In genomic region chr6:93424303-93425064, GRCh38 we compare ENCODE assay signal across 10 cellular contexts. TPM values are rescaled to one million over a fixed set of nuclear protein-coding genes. Genes with fewer than 3 reads are reported as not detected.
DNase-seq lines count a peak whose midpoint lies in the region; ATAC-seq, FAIRE-seq and TF ChIP-seq lines count a peak whose summit lies in the region.
"Had no signal": no experiment of that assay in that cellular context is flagged by ENCODE, and none has a peak within 500 bp of the region (broad histone marks: within the 10 kb centered on the region; RNA-seq: fewer than 3 reads in every experiment).

No MANE protein-coding gene starts in this region.

- H3K36me3 ChIP-seq in heart right ventricle: no peaks in the 10 kb centered on the region
- H3K36me3 ChIP-seq in right atrium auricular region: no peaks in the 10 kb centered on the region
- no peaks in the 10 kb centered on the region for H3K36me3 ChIP-seq in SK-N-SH (replicated peaks in 1 of 2; ENCODE audit: control insufficient read depth in 1 of 2, insufficient read depth in 2 of 2, low read length in 1 of 2)
- no peaks in the 10 kb centered on the region for H3K36me3 ChIP-seq in gastroesophageal sphincter
- no peaks in the 10 kb centered on the region for H3K36me3 ChIP-seq in upper lobe of right lung

- POLR2A ChIA-PET in SK-N-SH (lab: Yijun Ruan, JAX): no interaction called here

- H4K20me1 ChIP-seq in SK-N-SH (ENCODE audit: insufficient read depth): no peaks in the 10 kb centered on the region

- no peak overlapping the region for H3K9ac ChIP-seq in SK-N-SH

- WGBS in heart right ventricle, 2 donors: 35 to 63% methylated on average over 2 of the region's 2 CpGs
- 6% methylated on average over 2 of the region's 2 CpGs for WGBS in SK-N-SH (ENCODE audit: low lambda C conversion rate)
- 69 to 75% methylated on average over 2 of the region's 2 CpGs for WGBS in gastroesophageal sphincter (ENCODE audit: low coverage in 1 of 2), 2 donors

- H3K9me2 ChIP-seq in SK-N-SH: no peaks in the 10 kb centered on the region

- DNase-seq in heart right ventricle (no peak), right atrium auricular region (ENCODE audit: low spot score) (no peak), SK-N-SH (no peak), upper lobe of right lung (no peak), occipital lobe (lab: John Stamatoyannopoulos, UW) (no peak), HTR-8/SVneo (ENCODE audit: insufficient read length, low spot score) (no peak)
- DNase-seq: T-cell had no signal

- H3K27me3 ChIP-seq in heart right ventricle: peaks cover 0 to 37% (median 32%) of the 10 kb centered on the region in 7 donors
- H3K27me3 ChIP-seq in right atrium auricular region: no peaks in the 10 kb centered on the region
- H3K27me3 ChIP-seq in SK-N-SH (ENCODE audit: insufficient read depth): 0 out of 2 replicates have a peak, but pooled peaks cover 18% of the 10 kb centered on the region
- H3K27me3 ChIP-seq in gastroesophageal sphincter: no peaks in the 10 kb centered on the region
- H3K27me3 ChIP-seq in upper lobe of right lung: peaks cover 37% of the 10 kb centered on the region

- no peak overlapping the region for H3K4me2 ChIP-seq in SK-N-SH

- TF ChIP-seq CTCF in heart right ventricle (IDR thresholded peaks at IDR 0.05) (peak in 7 of 9 donors; percentile 43 to 68 (median 58)), right atrium auricular region (IDR thresholded peaks at IDR 0.05) (peak in 1 of 2 donors; percentile 62), SK-N-SH (IDR thresholded peaks at IDR 0.05) (peak; percentile 74), gastroesophageal sphincter (IDR thresholded peaks at IDR 0.05) (peak in 3 of 4 experiments; percentile 29 to 42 (median 30)), upper lobe of right lung (IDR thresholded peaks at IDR 0.05) (peak; percentile 51)

- H3K9me3 ChIP-seq in heart right ventricle (no peaks in the 10 kb centered on the region), right atrium auricular region (no peaks in the 10 kb centered on the region), SK-N-SH (no peaks in the 10 kb centered on the region), gastroesophageal sphincter (no peaks in the 10 kb centered on the region), upper lobe of right lung (no peaks in the 10 kb centered on the region)

- CTCF ChIA-PET in SK-N-SH (lab: Yijun Ruan, JAX): interaction anchor here (0.7 to 2.9 kb wide), 13 partner anchors 8 to 1667 kb away, joined by 3 to 17 read pairs (median 3); no protein-coding TSS in a partner anchor

- H3K4me3 ChIP-seq in heart right ventricle (no peak overlapping the region), right atrium auricular region (no peak overlapping the region), SK-N-SH (ENCODE audit: low read depth in 2 of 2, low read length in 1 of 2) (no peak overlapping the region; a peak in 1 of 4 replicates), gastroesophageal sphincter (no peak overlapping the region), upper lobe of right lung (no peak overlapping the region)

- ATAC-seq in heart right ventricle: no peak
- ATAC-seq in gastroesophageal sphincter: no peak
- no peak for ATAC-seq in upper lobe of right lung
- ATAC-seq in GM18511 (IDR thresholded peaks at IDR 0.05; ENCODE audit: unreplicated experiment): no peak
- ATAC-seq: T-cell had no signal

- H3F3A ChIP-seq in SK-N-SH (replicated peaks; ENCODE audit: insufficient read depth): no peaks in the 10 kb centered on the region

- TF ChIP-seq EP300 in SK-N-SH (IDR thresholded peaks at IDR 0.05; ENCODE audit: borderline replicate concordance in 1 of 2, low read depth in 1 of 2, low read length in 1 of 2) (no peak), gastroesophageal sphincter (IDR thresholded peaks at IDR 0.05) (no peak)

- intact Hi-C loops in heart right ventricle (cut with DNase I) (loop anchor here in 3 of 10 donors (5.0 to 10.0 kb wide), 3 partner anchors 387 to 612 kb away; no protein-coding TSS in a partner anchor), upper lobe of right lung (cut with DNase I) (no loop called here)

- TF ChIP-seq RAD21 in SK-N-SH (IDR thresholded peaks at IDR 0.05; ENCODE audit: low read length): peak; percentile 55

- FAIRE-seq in HTR-8/SVneo (lab: Jason Lieb, UNC): no peak

- peaks cover 0 to 11% (median 7%) of the 10 kb centered on the region in 9 donors for H3K4me1 ChIP-seq in heart right ventricle
- H3K4me1 ChIP-seq in right atrium auricular region: no peaks in the 10 kb centered on the region
- H3K4me1 ChIP-seq in SK-N-SH (ENCODE audit: control insufficient read depth in 1 of 2, insufficient read depth in 2 of 2, low read depth in 1 of 2, low read length in 1 of 2): peaks cover 0 to 4% of the 10 kb centered on the region in 2 experiments; a peak in 2 of 4 replicates
- H3K4me1 ChIP-seq in gastroesophageal sphincter: peaks cover 0 to 26% (median 0%) of the 10 kb centered on the region in 3 donors
- H3K4me1 ChIP-seq in upper lobe of right lung: peaks cover 11% of the 10 kb centered on the region

- no peak overlapping the region for H3K27ac ChIP-seq in heart right ventricle
- H3K27ac ChIP-seq in right atrium auricular region: no peak overlapping the region
- no peak overlapping the region for H3K27ac ChIP-seq in SK-N-SH (ENCODE audit: low read depth in 2 of 2, low read length in 1 of 2)
- H3K27ac ChIP-seq in gastroesophageal sphincter: no peak overlapping the region
- no peak overlapping the region for H3K27ac ChIP-seq in upper lobe of right lung

- TF ChIP-seq POLR2A in gastroesophageal sphincter (IDR thresholded peaks at IDR 0.05): no peak

- no peaks in the 10 kb centered on the region for H3K79me2 ChIP-seq in SK-N-SH (ENCODE audit: insufficient read depth)

- H2AFZ ChIP-seq in SK-N-SH (ENCODE audit: low read depth): no peak overlapping the region

TF ChIP-seq in SK-N-SH, 30 proteins besides CTCF, POLR2A, EP300 and RAD21:
- TF ChIP-seq MXI1 (IDR thresholded peaks at IDR 0.05; ENCODE audit: low read depth, low read length) (no peak), TAF1 (IDR thresholded peaks at IDR 0.05; ENCODE audit: borderline replicate concordance, low read depth, low read length) (no peak), SMC3 (IDR thresholded peaks at IDR 0.05; ENCODE audit: low read depth, low read length) (peak; percentile 15; the same call in 1 of the 2 replicates), GABPA (IDR thresholded peaks at IDR 0.05; ENCODE audit: low read depth) (no peak), NRF1 (IDR thresholded peaks at IDR 0.05; ENCODE audit: low read depth, low read length) (no peak), GATA2 (CRISPR knock-in tag; IDR thresholded peaks at IDR 0.05) (no peak), RXRA (IDR thresholded peaks at IDR 0.05; ENCODE audit: borderline replicate concordance, low read depth) (no peak)

RNA-seq across cellular contexts. Expression of gene EPHA7, which starts 5.1 kb away (rescaled TPM):
- 10 to 100 TPM in 1 of 10 donors, 1 to 10 TPM in 7, under 1 TPM in 2; 0.22 to 15.1 (median 3.9) TPM for total RNA-seq in heart right ventricle
- polyA plus RNA-seq in heart right ventricle: 1 to 10 TPM in 1 of 2 donors, under 1 TPM in 1; 0.67 to 1.2 TPM
- 1 to 10 TPM; 8.4 to 8.8 TPM for total RNA-seq in right atrium auricular region
- under 0.01 TPM in 1 of 2 replicates, not detected in the other for polyA plus RNA-seq in SK-N-SH (2012; rRNA removed)
- not detected in 2 replicates for polyA plus RNA-seq in SK-N-SH (2012; cell fraction: cytosol; rRNA removed)
- polyA plus RNA-seq in SK-N-SH (2012; cell fraction: nucleus; rRNA removed): not detected in 2 replicates
- total RNA-seq in gastroesophageal sphincter: 100 to 1,000 TPM in 3 of 4 donors, 10 to 100 TPM in 1; 71.6 to 210 (median 175) TPM
- 0.14 TPM for total RNA-seq in upper lobe of right lung
- total RNA-seq in occipital lobe: 102 TPM
- total RNA-seq: HT1080 had no signal
